In the genomic region with DNA sequence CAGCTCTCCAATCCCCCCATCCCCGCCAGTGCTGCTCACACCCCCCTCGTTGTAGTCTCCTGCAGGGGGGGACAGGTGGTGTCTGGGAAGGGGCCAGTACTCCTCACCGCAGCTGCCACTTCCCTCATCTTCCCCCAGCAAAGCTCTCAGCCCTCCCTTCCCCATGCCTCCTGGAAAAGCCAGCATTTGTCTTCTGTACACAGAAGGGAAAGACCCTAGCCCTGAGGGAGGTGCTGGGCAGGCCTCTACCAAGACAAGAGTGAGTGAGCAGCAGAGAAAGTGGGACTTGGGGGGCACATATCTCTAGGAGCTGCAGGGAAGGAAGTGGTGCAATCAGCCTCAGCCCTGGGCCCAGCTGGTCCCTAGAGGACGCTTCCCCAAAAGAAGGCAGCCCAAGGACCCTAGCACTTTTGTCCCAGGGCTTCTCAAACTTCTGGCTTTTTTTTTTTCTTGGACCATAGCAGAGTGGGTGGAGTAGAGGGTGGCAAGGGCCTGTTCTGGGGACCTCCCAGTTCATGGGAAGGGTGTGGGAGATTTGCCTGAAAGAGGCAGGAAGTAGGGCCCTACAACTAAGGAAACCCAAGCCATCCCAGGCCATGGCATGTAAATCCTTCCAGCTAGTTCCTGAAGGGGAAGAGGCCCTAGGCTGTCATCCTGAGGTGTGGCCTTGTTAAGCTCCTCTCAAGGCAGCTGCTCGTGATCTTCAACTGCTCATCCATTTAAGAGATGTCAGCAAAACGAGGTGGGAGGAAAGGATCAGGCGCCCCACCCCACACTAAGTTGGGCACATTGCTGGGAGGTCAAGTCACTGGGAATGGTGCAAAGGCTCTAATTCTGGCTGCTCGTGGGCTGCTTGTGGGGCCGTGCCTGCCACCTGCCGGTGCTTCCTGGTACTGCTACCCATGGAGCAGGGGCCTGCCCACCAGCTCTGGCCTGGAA, we compare ENCODE assay signal across 8 cellular contexts. TPM values are rescaled to one million over a fixed set of nuclear protein-coding genes. Genes with fewer than 3 reads are reported as not detected.
DNase-seq lines count a peak whose midpoint lies in the region; ATAC-seq and TF ChIP-seq lines count a peak whose summit lies in the region.

No MANE protein-coding gene starts in this region.

- peaks cover 4% of the 10 kb centered on the region for H3K36me3 Mint-ChIP-seq in progenitor cell of endocrine pancreas (ENCODE audit: insufficient read depth)

- H3K27ac Mint-ChIP-seq in progenitor cell of endocrine pancreas = peak overlapping the region; percentile 3

- DNase-seq in ELF-1 (ENCODE audit: low read depth, low spot score) = peak; percentile 91
- peak; percentile 50 for DNase-seq in KG1 (lab: John Stamatoyannopoulos, UW)
- DNase-seq in SW480 (ENCODE audit: low spot score) = peak; percentile 39
- peak; percentile 52 for DNase-seq in activated naive CD8-positive, alpha-beta T cell treated with anti-CD3 and anti-CD28 coated beads, Interleukin-2, amount 50 U/mL, for 16 hours (ENCODE audit: low read depth, low spot score)
- DNase-seq in cardiac septum (ENCODE audit: low spot score) = peak; percentile 90
- peak; percentile 74 for DNase-seq in progenitor cell of endocrine pancreas (ENCODE audit: low spot score, unreplicated experiment)
- DNase-seq in cortex of kidney (lab: John Stamatoyannopoulos, UW) = no peak

- no peaks in the 10 kb centered on the region for H3K4me1 Mint-ChIP-seq in progenitor cell of endocrine pancreas (ENCODE audit: low read depth)

- no peaks in the 10 kb centered on the region for H3K9me3 Mint-ChIP-seq in progenitor cell of endocrine pancreas (ENCODE audit: low read depth)

- TF ChIP-seq CTCF in progenitor cell of endocrine pancreas (IDR thresholded peaks at IDR 0.05; ENCODE audit: unreplicated experiment) = peak; percentile 93

- intact Hi-C loops in cardiac septum (cut with DNase I) = loop anchor here (1.0 kb wide), 1 partner anchor 32 kb away; no protein-coding TSS in a partner anchor

- no peak for ATAC-seq in GM18520 (IDR thresholded peaks at IDR 0.05; ENCODE audit: unreplicated experiment)

- no peaks in the 10 kb centered on the region for H3K27me3 Mint-ChIP-seq in progenitor cell of endocrine pancreas

- no peak overlapping the region for H3K4me3 Mint-ChIP-seq in progenitor cell of endocrine pancreas (ENCODE audit: low read depth)

RNA-seq across cellular contexts. Expression of a gene that starts 12.6 kb away (rescaled TPM):
- total RNA-seq in cardiac septum (3.3 TPM), progenitor cell of endocrine pancreas (3.0 TPM in 2 replicates)

RNA-seq across cellular contexts. Expression of a gene that starts 27.6 kb away (rescaled TPM):
- total RNA-seq in cardiac septum = 40.1 TPM
- total RNA-seq in progenitor cell of endocrine pancreas = 78.2 and 83.1 TPM in 2 replicates
